In the genomic region with DNA sequence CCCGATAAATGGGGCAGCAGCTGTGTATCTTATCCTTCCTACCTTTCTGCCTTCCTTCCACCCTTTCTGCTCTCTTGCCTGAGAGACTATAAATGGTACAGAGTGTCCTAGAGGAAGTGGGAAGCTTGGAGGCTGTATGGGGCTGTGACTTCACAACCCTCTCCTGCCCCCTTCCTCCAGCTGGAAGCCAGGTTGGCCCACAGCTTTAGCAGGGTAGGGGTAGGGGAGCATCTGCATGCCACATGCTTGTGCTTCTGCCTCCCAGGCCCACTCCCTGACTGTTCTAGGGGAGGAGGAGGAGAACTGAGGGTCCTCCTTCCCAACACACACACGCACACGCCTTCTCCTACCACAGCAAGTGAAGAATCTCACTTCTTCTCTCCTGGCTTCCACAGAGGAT, we compare ENCODE assay signal across 25 cellular contexts. TPM values are rescaled to one million over a fixed set of nuclear protein-coding genes. Genes with fewer than 3 reads are reported as not detected.
DNase-seq lines count a peak whose midpoint lies in the region; ATAC-seq, FAIRE-seq and TF ChIP-seq lines count a peak whose summit lies in the region.
"Had no signal": no experiment of that assay in that cellular context is flagged by ENCODE, and none has a peak within 500 bp of the region (broad histone marks: within the 10 kb centered on the region; RNA-seq: fewer than 3 reads in every experiment).

No MANE protein-coding gene starts in this region.

- no peaks in the 10 kb centered on the region for H3K9me3 Mint-ChIP-seq in endothelial cell (ENCODE audit: unreplicated experiment)
- H3K9me3 Mint-ChIP-seq: activated CD4-positive, alpha-beta memory T cell treated with anti-CD3 and anti-CD28 coated beads for 36 hours; activated naive CD4-positive, alpha-beta T cell treated with anti-CD3 and anti-CD28 coated beads, Interleukin-2, amount 10 ng/mL, durations not matched to agents 7 days and 5 days; type B pancreatic cell had no signal

- peaks cover 32% of the 10 kb centered on the region for H3K36me3 Mint-ChIP-seq in endothelial cell (ENCODE audit: low read depth, unreplicated experiment)

- no peak for TF ChIP-seq POLR2A in uterus (IDR thresholded peaks at IDR 0.05)

- H3K27ac ChIP-seq in heart right ventricle = peak overlapping the region; percentile 36 to 92 (median 74)
- H3K27ac ChIP-seq in parathyroid adenoma = peak overlapping the region; percentile 80
- H3K27ac ChIP-seq in uterus = peak overlapping the region; percentile 32 to 52
- H3K27ac ChIP-seq: PC-9, SJCRH30, VCaP had no signal

- H3K36me3 ChIP-seq in heart right ventricle (peaks cover 0 to 72% (median 29%) of the 10 kb centered on the region in 9 donors), parathyroid adenoma (ENCODE audit: control insufficient read depth, insufficient read depth, low read length) (no peaks in the 10 kb centered on the region), uterus (no peaks in the 10 kb centered on the region)
- H3K36me3 ChIP-seq: SJCRH30 had no signal

- H3K4me1 ChIP-seq in heart right ventricle = peaks cover 20 to 84% (median 62%) of the 10 kb centered on the region in 9 donors
- H3K4me1 ChIP-seq in parathyroid adenoma = peaks cover 8% of the 10 kb centered on the region
- H3K4me1 ChIP-seq in uterus = peaks cover 0 to 8% of the 10 kb centered on the region in 2 donors
- H3K4me1 ChIP-seq: SJCRH30 had no signal

- no peaks in the 10 kb centered on the region for H3K79me2 ChIP-seq in parathyroid adenoma

- H3K9ac ChIP-seq in parathyroid adenoma = no peak overlapping the region

- H3K4me1 Mint-ChIP-seq in endothelial cell (ENCODE audit: unreplicated experiment) = peaks cover 64% of the 10 kb centered on the region

- intact Hi-C loops in heart right ventricle (cut with DNase I) = loop anchor here in 7 of 10 donors (5.0 kb wide), 3 partner anchors 74 to 259 kb away; a partner anchor contains a TSS
- intact Hi-C loops in left cardiac atrium (cut with DNase I) = loop anchor here (5.0 to 10.0 kb wide), 2 partner anchors 94 to 256 kb away; a partner anchor contains a TSS
- intact Hi-C loops in uterus (cut with DNase I; ENCODE audit: low total_unique reads) = loop anchor here (2.0 kb wide), 1 partner anchor 94 kb away; no protein-coding TSS in a partner anchor

- TF ChIP-seq CTCF in heart right ventricle (IDR thresholded peaks at IDR 0.05) = no peak
- TF ChIP-seq CTCF in endothelial cell (IDR thresholded peaks at IDR 0.05; ENCODE audit: unreplicated experiment) = no peak
- no peak for TF ChIP-seq CTCF in parathyroid adenoma (IDR thresholded peaks at IDR 0.05)
- TF ChIP-seq CTCF in uterus (IDR thresholded peaks at IDR 0.05) = no peak

- DNase-seq in heart right ventricle = no peak
- no peak for DNase-seq in left cardiac atrium
- DNase-seq in endothelial cell (ENCODE audit: low spot score) = no peak
- DNase-seq in uterus = no peak
- DNase-seq in AG08395 (ENCODE audit: low spot score) = no peak
- DNase-seq in frontal cortex (ENCODE audit: low spot score in 2 of 2) = no peak
- DNase-seq: activated CD4-positive, alpha-beta memory T cell treated with anti-CD3 and anti-CD28 coated beads for 36 hours; activated naive CD4-positive, alpha-beta T cell treated with anti-CD3 and anti-CD28 coated beads, Interleukin-2, amount 10 ng/mL, durations not matched to agents 7 days and 5 days; activated T-cell treated with anti-CD3 and anti-CD28 coated beads, Interleukin-2, amount 50 U/mL, for 1 hour; cerebellar nuclear complex; HCEC 1CT; hippocampal formation; mammary epithelial cell; NCI-H1092 treated with DMSO at 0.1 percent for 48 hours; NCI-H2029 treated with DMSO at 0.1 percent for 48 hours; PC-9; stimulated activated CD4-positive, alpha-beta T cell treated with anti-CD3 and anti-CD28 coated beads, Interleukin-1b, Interleukin-23, amount 100 ng/mL, for 48 hours; stimulated activated naive CD4-positive, alpha-beta T cell treated with Interleukin-2 at 50 U/mL for 16 hours had no signal

- H2AFZ ChIP-seq in parathyroid adenoma = no peak overlapping the region
- H2AFZ ChIP-seq: PC-9 had no signal

- WGBS in heart right ventricle, 2 donors = 72 to 75% methylated on average over 3 of the region's 3 CpGs

- H3K9me3 ChIP-seq in heart right ventricle (no peaks in the 10 kb centered on the region), parathyroid adenoma (ENCODE audit: control insufficient read depth, low read length) (no peaks in the 10 kb centered on the region), uterus (no peaks in the 10 kb centered on the region)
- H3K9me3 ChIP-seq: SJCRH30 had no signal

- ATAC-seq in heart right ventricle = peak in 1 of 8 donors; percentile 1
- ATAC-seq in left cardiac atrium = no peak
- no peak for ATAC-seq in HG02571 (IDR thresholded peaks at IDR 0.05; ENCODE audit: unreplicated experiment)

- H3K4me3 ChIP-seq in heart right ventricle (no peak overlapping the region), parathyroid adenoma (ENCODE audit: low read depth, low read length) (no peak overlapping the region), uterus (no peak overlapping the region)
- H3K4me3 ChIP-seq: PC-9, SJCRH30 had no signal

- no peaks in the 10 kb centered on the region for H3K27me3 ChIP-seq in heart right ventricle
- H3K27me3 ChIP-seq in parathyroid adenoma (ENCODE audit: control insufficient read depth, insufficient read depth, low read length) = no peaks in the 10 kb centered on the region
- H3K27me3 ChIP-seq in uterus = no peaks in the 10 kb centered on the region
- H3K27me3 ChIP-seq: SJCRH30 had no signal

- H3K27ac Mint-ChIP-seq in endothelial cell (ENCODE audit: unreplicated experiment) = peak overlapping the region; percentile 90
- H3K27ac Mint-ChIP-seq: activated CD4-positive, alpha-beta memory T cell treated with anti-CD3 and anti-CD28 coated beads for 36 hours; activated naive CD4-positive, alpha-beta T cell treated with anti-CD3 and anti-CD28 coated beads, Interleukin-2, amount 10 ng/mL, durations not matched to agents 7 days and 5 days; type B pancreatic cell had no signal

- no peak for FAIRE-seq in frontal cortex (lab: Jason Lieb, UNC)
- FAIRE-seq: astrocyte, D721Med had no signal

- peaks cover 6% of the 10 kb centered on the region for H3K27me3 Mint-ChIP-seq in endothelial cell (ENCODE audit: unreplicated experiment)
- H3K27me3 Mint-ChIP-seq: activated CD4-positive, alpha-beta memory T cell treated with anti-CD3 and anti-CD28 coated beads for 36 hours; activated naive CD4-positive, alpha-beta T cell treated with anti-CD3 and anti-CD28 coated beads, Interleukin-2, amount 10 ng/mL, durations not matched to agents 7 days and 5 days; type B pancreatic cell had no signal

- H3K4me3 Mint-ChIP-seq in endothelial cell (ENCODE audit: unreplicated experiment) = no peak overlapping the region
- H3K4me3 Mint-ChIP-seq: activated CD4-positive, alpha-beta memory T cell treated with anti-CD3 and anti-CD28 coated beads for 36 hours; activated naive CD4-positive, alpha-beta T cell treated with anti-CD3 and anti-CD28 coated beads, Interleukin-2, amount 10 ng/mL, durations not matched to agents 7 days and 5 days; type B pancreatic cell had no signal

- no peak overlapping the region for H3K4me2 ChIP-seq in parathyroid adenoma (ENCODE audit: low read length)
- H3K4me2 ChIP-seq: PC-9 had no signal

RNA-seq across cellular contexts. Expression of a gene that starts 4.0 kb away (rescaled TPM):
- 10 to 100 TPM in 2 of 10 donors, 1 to 10 TPM in 8; 5.9 to 16.0 (median 8.9) TPM for total RNA-seq in heart right ventricle
- polyA plus RNA-seq in heart right ventricle = 10 to 100 TPM; 26.7 to 43.8 TPM
- 10 to 100 TPM; 22.9 to 26.5 TPM for total RNA-seq in left cardiac atrium
- total RNA-seq in endothelial cell (ENCODE audit: unreplicated experiment) = 72.7 TPM
- 100 to 1,000 TPM in 1 of 4 donors, 10 to 100 TPM in 3; 12.9 to 364 (median 36.7) TPM for total RNA-seq in uterus
- total RNA-seq in frontal cortex = 14.7 TPM

RNA-seq across cellular contexts. Expression of a gene that starts 43.4 kb away (rescaled TPM):
- total RNA-seq in heart right ventricle (10 to 100 TPM; 25.4 to 32.8 (median 31.1) TPM), left cardiac atrium (10 to 100 TPM; 28.2 to 34.1 TPM), endothelial cell (ENCODE audit: unreplicated experiment) (69.4 TPM), uterus (10 to 100 TPM; 35.9 to 70.1 (median 61.3) TPM), frontal cortex (29.8 TPM)
- polyA plus RNA-seq in heart right ventricle = 10 to 100 TPM; 30.8 to 46.1 TPM
